ENCODE assay signal across 14 cellular contexts in the genomic region with DNA sequence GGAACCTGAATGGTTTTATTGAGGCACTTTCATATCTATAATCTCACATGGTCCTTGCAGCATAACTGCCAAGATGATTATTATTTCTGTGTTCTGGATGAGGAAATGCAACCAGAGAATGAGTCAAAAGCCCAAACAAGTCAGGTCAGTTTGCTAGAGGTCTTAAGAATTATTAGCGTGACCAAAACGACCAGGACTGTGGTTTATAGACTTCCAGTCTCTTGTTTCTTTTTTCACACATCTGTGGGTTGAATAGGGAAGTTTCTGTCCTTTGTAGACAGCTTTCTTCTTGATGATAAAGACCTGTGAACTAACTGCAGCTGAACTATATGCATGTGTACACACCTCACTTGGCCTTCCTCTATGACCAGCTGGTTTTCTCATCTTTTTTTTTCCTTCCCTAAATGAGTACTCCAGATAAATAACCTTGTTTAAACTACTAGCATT. TPM values are rescaled to one million over a fixed set of nuclear protein-coding genes. Genes with fewer than 3 reads are reported as not detected.
DNase-seq lines count a peak whose midpoint lies in the region; ATAC-seq and TF ChIP-seq lines count a peak whose summit lies in the region.
"Had no signal": no experiment of that assay in that cellular context is flagged by ENCODE, and none has a peak within 500 bp of the region (broad histone marks: within the 10 kb centered on the region; RNA-seq: fewer than 3 reads in every experiment).

No MANE protein-coding gene starts in this region.

- H3K9me3 Mint-ChIP-seq in Calu3 (ENCODE audit: low read depth, unreplicated experiment) (no peaks in the 10 kb centered on the region), CD14-positive monocyte (peaks cover 0 to 5% (median 0%) of the 10 kb centered on the region in 7 donors)

- H3K4me1 Mint-ChIP-seq in Calu3 (ENCODE audit: low read depth, unreplicated experiment) = peaks cover 32% of the 10 kb centered on the region
- H3K4me1 Mint-ChIP-seq in CD14-positive monocyte = peaks cover 6% of the 10 kb centered on the region

- H3K36me3 Mint-ChIP-seq in Calu3 (ENCODE audit: insufficient read depth, unreplicated experiment) (no peaks in the 10 kb centered on the region), CD14-positive monocyte (no peaks in the 10 kb centered on the region)

- H3K27me3 Mint-ChIP-seq in Calu3 (ENCODE audit: unreplicated experiment) = no peaks in the 10 kb centered on the region
- peaks cover 0 to 3% (median 0%) of the 10 kb centered on the region in 3 donors for H3K27me3 Mint-ChIP-seq in CD14-positive monocyte (ENCODE audit: low read depth in 3 of 3)

- H3K4me3 ChIP-seq in osteoblast (ENCODE audit: insufficient read depth, low read length) = no peak overlapping the region
- H3K4me3 ChIP-seq: HAP-1 had no signal

- no peaks in the 10 kb centered on the region for H3K4me1 ChIP-seq in osteoblast (ENCODE audit: insufficient read depth, low read length)

- TF ChIP-seq CTCF in Calu3 (IDR thresholded peaks at IDR 0.05; ENCODE audit: unreplicated experiment) = no peak
- TF ChIP-seq CTCF in CD14-positive monocyte (IDR thresholded peaks at IDR 0.05) = no peak
- no peak for TF ChIP-seq CTCF in osteoblast (IDR thresholded peaks at IDR 0.05; ENCODE audit: extremely low read depth, low read depth, low read length)

- no peak overlapping the region for H3K4me2 ChIP-seq in osteoblast (ENCODE audit: insufficient read depth, low read length)

- DNase-seq in Calu3 (peak; percentile 28), NOMO-1 treated with dmso at 0.1 percent for 144 hours (lab: John Stamatoyannopoulos, UW; ENCODE audit: unreplicated experiment) (peak; percentile 66), NCI-H526 (lab: John Stamatoyannopoulos, UW) (no peak), GM03348 (ENCODE audit: low spot score) (no peak), CD14-positive monocyte (ENCODE audit: low spot score) (no peak), osteoblast (ENCODE audit: insufficient read length, low spot score, missing footprints) (no peak)
- DNase-seq: activated CD4-positive, alpha-beta T cell treated with anti-CD3 and anti-CD28 coated beads for 1 hour; hypothalamus; NCI-H510A treated with DMSO at 0.1 percent for 48 hours; occipital lobe; stimulated activated CD8-positive, alpha-beta memory T cell treated with anti-CD3 and anti-CD28 coated beads, Interleukin-4, amount 100 ng/mL, for 48 hours had no signal

- BruUV-seq in Calu3 (replicated peaks; lab: Mats Ljungman, UMichigan) = no TSS peak

- ATAC-seq in GM19397 (IDR thresholded peaks at IDR 0.05; ENCODE audit: unreplicated experiment) (peak; percentile 82), HG03039 (IDR thresholded peaks at IDR 0.05; ENCODE audit: unreplicated experiment) (peak; percentile 92)

- H3K27me3 ChIP-seq in osteoblast (ENCODE audit: insufficient read depth, low read length) = no peaks in the 10 kb centered on the region

- H3K27ac Mint-ChIP-seq in Calu3 (ENCODE audit: unreplicated experiment) (peak overlapping the region; percentile 16), CD14-positive monocyte (no peak overlapping the region)

- H3K4me3 Mint-ChIP-seq in Calu3 (ENCODE audit: low read depth, unreplicated experiment) (no peak overlapping the region), CD14-positive monocyte (no peak overlapping the region)

- no peaks in the 10 kb centered on the region for H3K9me3 ChIP-seq in osteoblast (ENCODE audit: low read depth, low read length)
- H3K9me3 ChIP-seq: HAP-1 had no signal

- no peak overlapping the region for H2AFZ ChIP-seq in osteoblast (ENCODE audit: low read length)

- H3K27ac ChIP-seq in osteoblast (ENCODE audit: low read depth, low read length) = no peak overlapping the region

- intact Hi-C loops in Calu3 (cut with micrococcal nuclease; ENCODE audit: unreplicated experiment) = loop anchor here (5.0 kb wide), 1 partner anchor 100 kb away; no protein-coding TSS in a partner anchor
- intact Hi-C loops in CD14-positive monocyte (cut with micrococcal nuclease) = no loop called here

- CTCF ChIA-PET in Calu3 (lab: Charles Lee) = interaction anchor here (1.4 kb wide), 1 partner anchor 10 kb away, joined by 4 read pairs; no protein-coding TSS in a partner anchor

- no peaks in the 10 kb centered on the region for H3K79me2 ChIP-seq in osteoblast (ENCODE audit: insufficient read depth, low read length)

- H4K20me1 ChIP-seq in osteoblast (ENCODE audit: insufficient read depth, low read length) = no peaks in the 10 kb centered on the region

- no peaks in the 10 kb centered on the region for H3K36me3 ChIP-seq in osteoblast (ENCODE audit: insufficient read depth, low read length)
- H3K36me3 ChIP-seq: HAP-1 had no signal

RNA-seq across cellular contexts. Expression of a gene that starts 13.9 kb away (rescaled TPM):
- total RNA-seq in Calu3 (2022) (6.1 and 6.8 TPM in 2 replicates), osteoblast (under 0.01 and 0.29 TPM in 2 replicates)
- not detected for polyA plus RNA-seq in CD14-positive monocyte

Comparison
In these comparisons a context has a peak if more than half of its experiments do, and no peak if none do; other contexts are left out.
1. DNase-seq: peak in Calu3 (single experiment) and NOMO-1 treated with dmso at 0.1 percent for 144 hours (single experiment); none in NCI-H526 (0 of 2), GM03348 (single experiment), CD14-positive monocyte (single experiment) and osteoblast (single experiment).